1 cellular context compared by ENCODE assay signal in the genomic region with DNA sequence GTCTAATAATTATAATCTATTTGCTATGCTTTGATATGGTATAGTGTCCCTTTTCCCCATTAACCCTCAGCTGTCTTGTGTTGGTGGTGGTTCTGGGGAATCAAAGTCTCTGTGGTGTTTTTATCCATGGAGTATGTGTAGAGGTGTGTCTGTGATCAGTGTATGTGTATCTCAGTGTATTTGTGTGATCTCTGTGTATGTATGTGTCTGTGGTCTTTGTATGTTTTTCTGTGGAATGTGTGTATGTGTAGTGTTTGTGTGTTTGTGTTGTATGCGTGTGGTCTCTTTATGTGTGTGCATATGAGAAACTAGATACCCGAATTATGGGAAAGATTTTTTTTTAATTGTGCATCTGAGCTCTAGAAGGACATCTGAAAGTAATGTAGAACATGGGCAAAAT.
TF ChIP-seq lines count a peak whose summit lies in the region.

No MANE protein-coding gene starts in this region.

TF ChIP-seq in HepG2, 621 proteins besides CTCF, POLR2A, EP300 and RAD21:
- TF ChIP-seq NFE2L2 (IDR thresholded peaks at IDR 0.05; ENCODE audit: low read length) = no peak
- 0 out of 2 replicates have a peak, but pooled peaks have one; percentile 61 for TF ChIP-seq NBN (conservative IDR thresholded peaks at IDR 0.05)
- no peak for TF ChIP-seq TFDP1 (CRISPR knock-in tag; IDR thresholded peaks at IDR 0.05; ENCODE audit: borderline replicate concordance)
- no peak for TF ChIP-seq HNRNPUL1 (IDR thresholded peaks at IDR 0.05; ENCODE audit: low read depth, low read length)
- TF ChIP-seq THYN1 (CRISPR knock-in tag; IDR thresholded peaks at IDR 0.05; ENCODE audit: borderline replicate concordance, low read depth) = no peak
- TF ChIP-seq, protein P1, sequence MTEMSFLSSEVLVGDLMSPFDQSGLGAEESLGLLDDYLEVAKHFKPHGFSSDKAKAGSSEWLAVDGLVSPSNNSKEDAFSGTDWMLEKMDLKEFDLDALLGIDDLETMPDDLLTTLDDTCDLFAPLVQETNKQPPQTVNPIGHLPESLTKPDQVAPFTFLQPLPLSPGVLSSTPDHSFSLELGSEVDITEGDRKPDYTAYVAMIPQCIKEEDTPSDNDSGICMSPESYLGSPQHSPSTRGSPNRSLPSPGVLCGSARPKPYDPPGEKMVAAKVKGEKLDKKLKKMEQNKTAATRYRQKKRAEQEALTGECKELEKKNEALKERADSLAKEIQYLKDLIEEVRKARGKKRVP (CRISPR knock-in tag; IDR thresholded peaks at IDR 0.05) = no peak
- TF ChIP-seq NR2F6 (IDR thresholded peaks at IDR 0.05) = no peak
- no peak for TF ChIP-seq NR2F6 (CRISPR knock-in tag; IDR thresholded peaks at IDR 0.05)
- 0 out of 2 replicates have a peak, but pooled peaks have one; percentile 28 for TF ChIP-seq RAD51 (IDR thresholded peaks at IDR 0.05; ENCODE audit: borderline replicate concordance)
- TF ChIP-seq CENPX (CRISPR knock-in tag; IDR thresholded peaks at IDR 0.05) = no peak
- TF ChIP-seq PHF8 (CRISPR knock-in tag; IDR thresholded peaks at IDR 0.05) = no peak
- TF ChIP-seq TAF15 (IDR thresholded peaks at IDR 0.05; ENCODE audit: low read depth, low read length, poor library complexity, severe bottlenecking) = no peak
- TF ChIP-seq, protein P2, sequence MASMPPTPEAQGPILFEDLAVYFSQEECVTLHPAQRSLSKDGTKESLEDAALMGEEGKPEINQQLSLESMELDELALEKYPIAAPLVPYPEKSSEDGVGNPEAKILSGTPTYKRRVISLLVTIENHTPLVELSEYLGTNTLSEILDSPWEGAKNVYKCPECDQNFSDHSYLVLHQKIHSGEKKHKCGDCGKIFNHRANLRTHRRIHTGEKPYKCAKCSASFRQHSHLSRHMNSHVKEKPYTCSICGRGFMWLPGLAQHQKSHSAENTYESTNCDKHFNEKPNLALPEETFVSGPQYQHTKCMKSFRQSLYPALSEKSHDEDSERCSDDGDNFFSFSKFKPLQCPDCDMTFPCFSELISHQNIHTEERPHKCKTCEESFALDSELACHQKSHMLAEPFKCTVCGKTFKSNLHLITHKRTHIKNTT (CRISPR knock-in tag; IDR thresholded peaks at IDR 0.05) = no peak
- no peak for TF ChIP-seq SOX5 (CRISPR knock-in tag; IDR thresholded peaks at IDR 0.05; ENCODE audit: borderline replicate concordance)
- TF ChIP-seq NONO (IDR thresholded peaks at IDR 0.05) = peak; percentile 86
- no peak for TF ChIP-seq NONO (CRISPR knock-in tag; conservative IDR thresholded peaks at IDR 0.05)
- TF ChIP-seq DPF2 (CRISPR knock-in tag; IDR thresholded peaks at IDR 0.05; ENCODE audit: borderline replicate concordance, low read depth) = no peak
- TF ChIP-seq TP53 (CRISPR knock-in tag; conservative IDR thresholded peaks at IDR 0.05) = no peak
- no peak for TF ChIP-seq ZNF564 (CRISPR knock-in tag; IDR thresholded peaks at IDR 0.05)
- TF ChIP-seq DNMT1 (CRISPR knock-in tag; IDR thresholded peaks at IDR 0.05) = no peak
- TF ChIP-seq, protein P3, sequence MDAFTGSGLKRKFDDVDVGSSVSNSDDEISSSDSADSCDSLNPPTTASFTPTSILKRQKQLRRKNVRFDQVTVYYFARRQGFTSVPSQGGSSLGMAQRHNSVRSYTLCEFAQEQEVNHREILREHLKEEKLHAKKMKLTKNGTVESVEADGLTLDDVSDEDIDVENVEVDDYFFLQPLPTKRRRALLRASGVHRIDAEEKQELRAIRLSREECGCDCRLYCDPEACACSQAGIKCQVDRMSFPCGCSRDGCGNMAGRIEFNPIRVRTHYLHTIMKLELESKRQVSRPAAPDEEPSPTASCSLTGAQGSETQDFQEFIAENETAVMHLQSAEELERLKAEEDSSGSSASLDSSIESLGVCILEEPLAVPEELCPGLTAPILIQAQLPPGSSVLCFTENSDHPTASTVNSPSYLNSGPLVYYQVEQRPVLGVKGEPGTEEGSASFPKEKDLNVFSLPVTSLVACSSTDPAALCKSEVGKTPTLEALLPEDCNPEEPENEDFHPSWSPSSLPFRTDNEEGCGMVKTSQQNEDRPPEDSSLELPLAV (CRISPR knock-in tag; conservative IDR thresholded peaks at IDR 0.05; ENCODE audit: low read depth) = no peak
- TF ChIP-seq KDM5B (CRISPR knock-in tag; IDR thresholded peaks at IDR 0.05; ENCODE audit: borderline replicate concordance) = no peak
- TF ChIP-seq NFYB (CRISPR knock-in tag; IDR thresholded peaks at IDR 0.05) = no peak
- no peak for TF ChIP-seq ISL2 (CRISPR knock-in tag; IDR thresholded peaks at IDR 0.05)
- TF ChIP-seq ZNF124 (CRISPR knock-in tag; IDR thresholded peaks at IDR 0.05) = no peak
- no peak for TF ChIP-seq RFX3 (CRISPR knock-in tag; IDR thresholded peaks at IDR 0.05)
- TF ChIP-seq MEF2D (CRISPR knock-in tag; IDR thresholded peaks at IDR 0.05) = no peak
- no peak for TF ChIP-seq ZNF530 (CRISPR knock-in tag; IDR thresholded peaks at IDR 0.05; ENCODE audit: low read depth)
- TF ChIP-seq, protein P4, sequence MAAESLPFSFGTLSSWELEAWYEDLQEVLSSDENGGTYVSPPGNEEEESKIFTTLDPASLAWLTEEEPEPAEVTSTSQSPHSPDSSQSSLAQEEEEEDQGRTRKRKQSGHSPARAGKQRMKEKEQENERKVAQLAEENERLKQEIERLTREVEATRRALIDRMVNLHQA (CRISPR knock-in tag; IDR thresholded peaks at IDR 0.05) = no peak
- TF ChIP-seq SCMH1 (CRISPR knock-in tag; IDR thresholded peaks at IDR 0.05; ENCODE audit: borderline replicate concordance) = no peak
- 0 out of 2 replicates have a peak, but pooled peaks have one; percentile 4 for TF ChIP-seq ATF7 (IDR thresholded peaks at IDR 0.05)
- TF ChIP-seq ATF7 (CRISPR knock-in tag; IDR thresholded peaks at IDR 0.05) = no peak
- TF ChIP-seq FOXA1 (IDR thresholded peaks at IDR 0.05) = peak; percentile 28; the same call in 1 of the 2 replicates
- TF ChIP-seq FOXA1 (CRISPR knock-in tag; IDR thresholded peaks at IDR 0.05) = no peak
